12 cellular contexts compared by ENCODE assay signal in the genomic region with DNA sequence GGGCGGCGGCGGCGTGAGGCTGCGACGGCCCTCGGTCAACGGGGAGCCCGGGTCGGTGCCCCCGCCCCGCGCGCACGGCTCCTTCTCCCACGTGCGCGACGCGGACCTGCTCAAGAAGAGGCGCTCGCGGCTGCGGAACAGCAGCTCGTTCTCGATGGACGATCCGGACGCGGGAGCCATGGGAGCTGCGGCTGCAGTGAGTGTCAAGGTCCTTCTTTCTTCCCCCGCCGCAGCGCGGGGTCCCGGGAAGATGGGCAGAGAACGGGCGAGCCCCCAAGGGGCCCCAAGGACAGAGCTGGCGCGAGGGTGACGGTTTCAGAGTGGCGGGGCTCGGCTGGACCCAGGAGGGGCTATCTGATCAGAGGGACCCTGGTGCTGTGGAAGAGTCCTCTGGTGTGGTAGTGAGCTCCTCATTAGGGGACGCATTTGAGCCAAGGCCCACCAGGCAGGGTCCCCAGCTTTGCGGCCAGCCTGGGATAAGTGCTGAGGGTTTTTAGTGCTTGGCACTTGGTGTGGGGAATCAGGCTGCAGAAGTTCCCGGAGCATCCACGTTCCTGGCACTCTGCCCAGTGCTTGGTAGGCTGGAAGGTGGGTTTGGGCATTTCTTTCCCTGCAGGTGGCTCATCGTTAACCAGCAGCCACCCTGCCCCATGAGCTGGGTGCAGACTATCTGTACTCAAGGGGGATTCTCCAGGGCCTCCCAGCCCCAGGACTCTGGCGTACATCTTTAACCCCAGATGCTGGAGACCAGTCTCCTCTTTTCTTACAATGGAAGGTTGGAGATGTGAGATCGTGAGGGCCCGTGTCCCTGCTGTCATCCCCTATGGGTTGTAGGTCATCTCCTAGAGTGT. TPM values are rescaled to one million over a fixed set of nuclear protein-coding genes. Genes with fewer than 3 reads are reported as not detected.
DNase-seq lines count a peak whose midpoint lies in the region; ATAC-seq and TF ChIP-seq lines count a peak whose summit lies in the region.
"Had no signal": no experiment of that assay in that cellular context is flagged by ENCODE, and none has a peak within 500 bp of the region (broad histone marks: within the 10 kb centered on the region; RNA-seq: fewer than 3 reads in every experiment).

No MANE protein-coding gene starts in this region.

- H3K9me2 ChIP-seq in GM23338 (ENCODE audit: insufficient read depth) = no peaks in the 10 kb centered on the region

- no peaks in the 10 kb centered on the region for H3K27me3 ChIP-seq in CD4-positive, CD25-positive, alpha-beta regulatory T cell (ENCODE audit: control insufficient read depth, insufficient read depth, low read length)
- H3K27me3 ChIP-seq in GM23338 (ENCODE audit: insufficient read depth) = peaks cover 67% of the 10 kb centered on the region
- H3K27me3 ChIP-seq in neural progenitor cell = peaks cover 69% of the 10 kb centered on the region

- H3K4me1 ChIP-seq in CD4-positive, CD25-positive, alpha-beta regulatory T cell (ENCODE audit: control insufficient read depth, insufficient read depth, low read length, poor library complexity, severe bottlenecking) = peaks cover 19% of the 10 kb centered on the region
- H3K4me1 ChIP-seq in GM23338 (ENCODE audit: insufficient read depth) = no peaks in the 10 kb centered on the region
- H3K4me1 ChIP-seq in neural progenitor cell = no peaks in the 10 kb centered on the region

- no peak for ATAC-seq in CD4-positive, CD25-positive, alpha-beta regulatory T cell (ENCODE audit: low read depth in 2 of 2)
- ATAC-seq in GM23338 (no peak), HG03571 (IDR thresholded peaks at IDR 0.05; ENCODE audit: unreplicated experiment) (no peak)
- no peak for ATAC-seq in activated naive CD8-positive, alpha-beta T cell treated with anti-CD3 and anti-CD28 coated beads, Interleukin-2, amount 10 ng/mL, durations not matched to agents 7 days and 5 days (ENCODE audit: low read depth)
- ATAC-seq: mucosa of descending colon had no signal

- H2AFZ ChIP-seq in GM23338 (no peak overlapping the region), neural progenitor cell (replicated peaks) (no peak overlapping the region)

- H3K4me3 Mint-ChIP-seq in CD4-positive, CD25-positive, alpha-beta regulatory T cell = no peak overlapping the region
- H3K4me3 Mint-ChIP-seq in GM23338 = no peak overlapping the region; the same call in 2 of the 3 replicates
- H3K4me3 Mint-ChIP-seq in activated naive CD8-positive, alpha-beta T cell treated with anti-CD3 and anti-CD28 coated beads, Interleukin-2, amount 10 ng/mL, durations not matched to agents 7 days and 5 days = no peak overlapping the region
- peak overlapping the region; percentile 35 for H3K4me3 Mint-ChIP-seq in neural progenitor cell
- H3K4me3 Mint-ChIP-seq: activated naive CD4-positive, alpha-beta T cell treated with anti-CD3 and anti-CD28 coated beads, Interleukin-2, amount 50 U/mL, for 24 hours had no signal

- H3K79me2 ChIP-seq in GM23338 (replicated peaks; ENCODE audit: insufficient read depth) (no peaks in the 10 kb centered on the region), neural progenitor cell (ENCODE audit: low read depth) (no peaks in the 10 kb centered on the region)

- H3K4me2 ChIP-seq in GM23338 = peak overlapping the region; percentile 91; the same call in 1 of the 2 replicates
- H3K4me2 ChIP-seq in neural progenitor cell = no peak overlapping the region

- H3K9me3 ChIP-seq in CD4-positive, CD25-positive, alpha-beta regulatory T cell (ENCODE audit: control insufficient read depth in 2 of 2, low read length in 2 of 2) = no peaks in the 10 kb centered on the region
- no peaks in the 10 kb centered on the region for H3K9me3 ChIP-seq in neural progenitor cell (ENCODE audit: low read depth)
- H3K9me3 ChIP-seq: mucosa of descending colon had no signal

- H3K4me1 Mint-ChIP-seq in CD4-positive, CD25-positive, alpha-beta regulatory T cell = peaks cover 0 to 34% (median 21%) of the 10 kb centered on the region in 4 donors
- peaks cover 15% of the 10 kb centered on the region for H3K4me1 Mint-ChIP-seq in GM23338
- H3K4me1 Mint-ChIP-seq in activated naive CD8-positive, alpha-beta T cell treated with anti-CD3 and anti-CD28 coated beads, Interleukin-2, amount 10 ng/mL, durations not matched to agents 7 days and 5 days = peaks cover 36% of the 10 kb centered on the region
- peaks cover 36% of the 10 kb centered on the region for H3K4me1 Mint-ChIP-seq in neural progenitor cell

- DNase-seq in CD4-positive, CD25-positive, alpha-beta regulatory T cell = no peak
- peak; percentile 46 for DNase-seq in GM23338 (ENCODE audit: low spot score)
- DNase-seq in activated naive CD8-positive, alpha-beta T cell treated with anti-CD3 and anti-CD28 coated beads, Interleukin-2, amount 10 ng/mL, durations not matched to agents 7 days and 5 days = no peak
- DNase-seq in neural progenitor cell (ENCODE audit: low spot score) = no peak
- no peak for DNase-seq in activated gamma-delta T cell treated with Interleukin-2 at 50 U/mL for 16 hours
- no peak for DNase-seq in OCI-M2 (lab: John Stamatoyannopoulos, UW; ENCODE audit: unreplicated experiment)
- DNase-seq: mucosa of descending colon, NCI-H526 treated with DMSO at 0.1 percent for 48 hours, trophoblast cell had no signal

- TF ChIP-seq CTCF in GM23338 (conservative IDR thresholded peaks at IDR 0.05; ENCODE audit: low read depth in 2 of 2) (no peak), neural progenitor cell (IDR thresholded peaks at IDR 0.05) (no peak)

- H3K36me3 Mint-ChIP-seq in CD4-positive, CD25-positive, alpha-beta regulatory T cell = peaks cover 18% of the 10 kb centered on the region
- H3K36me3 Mint-ChIP-seq in GM23338 (ENCODE audit: low read depth) (peaks cover 2% of the 10 kb centered on the region; the same call in 1 of the 3 replicates), neural progenitor cell (peaks cover 2% of the 10 kb centered on the region)
- peaks cover 15% of the 10 kb centered on the region for H3K36me3 Mint-ChIP-seq in activated naive CD8-positive, alpha-beta T cell treated with anti-CD3 and anti-CD28 coated beads, Interleukin-2, amount 10 ng/mL, durations not matched to agents 7 days and 5 days
- H3K36me3 Mint-ChIP-seq: activated naive CD4-positive, alpha-beta T cell treated with anti-CD3 and anti-CD28 coated beads, Interleukin-2, amount 50 U/mL, for 24 hours had no signal

- no peaks in the 10 kb centered on the region for H3K27me3 Mint-ChIP-seq in CD4-positive, CD25-positive, alpha-beta regulatory T cell
- H3K27me3 Mint-ChIP-seq in GM23338 (ENCODE audit: insufficient read depth, low read depth, poor library complexity) (peaks cover 62% of the 10 kb centered on the region), neural progenitor cell (ENCODE audit: insufficient read depth, low read depth) (peaks cover 20% of the 10 kb centered on the region)
- no peaks in the 10 kb centered on the region for H3K27me3 Mint-ChIP-seq in activated naive CD8-positive, alpha-beta T cell treated with anti-CD3 and anti-CD28 coated beads, Interleukin-2, amount 10 ng/mL, durations not matched to agents 7 days and 5 days
- H3K27me3 Mint-ChIP-seq: activated naive CD4-positive, alpha-beta T cell treated with anti-CD3 and anti-CD28 coated beads, Interleukin-2, amount 50 U/mL, for 24 hours had no signal

- H3F3A ChIP-seq in GM23338 (replicated peaks; ENCODE audit: low read depth) = peaks cover 13% of the 10 kb centered on the region
- H3F3A ChIP-seq in neural progenitor cell (ENCODE audit: low read depth) = peaks cover 22% of the 10 kb centered on the region

- no peak overlapping the region for H3K9ac ChIP-seq in neural progenitor cell

- H3K4me3 ChIP-seq in CD4-positive, CD25-positive, alpha-beta regulatory T cell (ENCODE audit: low read depth, low read length) = no peak overlapping the region
- H3K4me3 ChIP-seq in GM23338 = peak overlapping the region; percentile 53; the same call in 1 of the 2 replicates
- no peak overlapping the region for H3K4me3 ChIP-seq in neural progenitor cell
- H3K4me3 ChIP-seq: mucosa of descending colon, SK-N-MC had no signal

- peak overlapping the region in 2 of 3 donors; percentile 75 to 81 for H3K27ac Mint-ChIP-seq in CD4-positive, CD25-positive, alpha-beta regulatory T cell
- H3K27ac Mint-ChIP-seq in GM23338 = no peak overlapping the region
- H3K27ac Mint-ChIP-seq in activated naive CD8-positive, alpha-beta T cell treated with anti-CD3 and anti-CD28 coated beads, Interleukin-2, amount 10 ng/mL, durations not matched to agents 7 days and 5 days = peak overlapping the region; percentile 37
- H3K27ac Mint-ChIP-seq in neural progenitor cell = peak overlapping the region; percentile 46
- H3K27ac Mint-ChIP-seq: activated naive CD4-positive, alpha-beta T cell treated with anti-CD3 and anti-CD28 coated beads, Interleukin-2, amount 50 U/mL, for 24 hours had no signal

- no peak overlapping the region for H3K27ac ChIP-seq in CD4-positive, CD25-positive, alpha-beta regulatory T cell (ENCODE audit: insufficient read depth, low read length, poor library complexity, severe bottlenecking)
- no peak overlapping the region for H3K27ac ChIP-seq in GM23338 (ENCODE audit: low read depth)
- no peak overlapping the region for H3K27ac ChIP-seq in neural progenitor cell
- H3K27ac ChIP-seq: SK-N-MC had no signal

- POLR2A ChIA-PET in activated naive CD8-positive, alpha-beta T cell treated with anti-CD3 and anti-CD28 coated beads, Interleukin-2, amount 10 ng/mL, durations not matched to agents 7 days and 5 days (lab: Charles Lee) = interaction anchor here (0.9 to 8.3 kb wide), 3 partner anchors 9 to 45 kb away, joined by 3 to 107 read pairs (median 52); a partner anchor contains a TSS

- H3K9me3 Mint-ChIP-seq in CD4-positive, CD25-positive, alpha-beta regulatory T cell = no peaks in the 10 kb centered on the region
- no peaks in the 10 kb centered on the region for H3K9me3 Mint-ChIP-seq in GM23338
- H3K9me3 Mint-ChIP-seq in activated naive CD8-positive, alpha-beta T cell treated with anti-CD3 and anti-CD28 coated beads, Interleukin-2, amount 10 ng/mL, durations not matched to agents 7 days and 5 days = no peaks in the 10 kb centered on the region
- H3K9me3 Mint-ChIP-seq in neural progenitor cell = no peaks in the 10 kb centered on the region
- H3K9me3 Mint-ChIP-seq: activated naive CD4-positive, alpha-beta T cell treated with anti-CD3 and anti-CD28 coated beads, Interleukin-2, amount 50 U/mL, for 24 hours had no signal

- no peaks in the 10 kb centered on the region for H4K20me1 ChIP-seq in GM23338 (replicated peaks; ENCODE audit: insufficient read depth)
- H4K20me1 ChIP-seq in neural progenitor cell (ENCODE audit: low read depth) = no peaks in the 10 kb centered on the region

- H3K36me3 ChIP-seq in CD4-positive, CD25-positive, alpha-beta regulatory T cell (ENCODE audit: control insufficient read depth, insufficient read depth, low read length) = peaks cover 26% of the 10 kb centered on the region
- H3K36me3 ChIP-seq in GM23338 (ENCODE audit: insufficient read depth) (no peaks in the 10 kb centered on the region), neural progenitor cell (no peaks in the 10 kb centered on the region)

RNA-seq across cellular contexts. Expression of a gene that starts 9.8 kb away (rescaled TPM):
- total RNA-seq in CD4-positive, CD25-positive, alpha-beta regulatory T cell = 143 TPM
- polyA plus RNA-seq in CD4-positive, CD25-positive, alpha-beta regulatory T cell = 10 to 100 TPM in 1 of 4 donors, 1 to 10 TPM in 3; 7.8 to 11.6 (median 8.7) TPM
- total RNA-seq in GM23338 (2014; rRNA removed; shearing (Covaris generic)) = 10.9 and 12.6 TPM in 2 replicates
- 1.4 and 2.9 TPM in 2 replicates for polyA plus RNA-seq in GM23338 (2016; fragmentation: Nextera tagmentation; extraction: Ambion mirVana)
- total RNA-seq in activated naive CD8-positive, alpha-beta T cell treated with anti-CD3 and anti-CD28 coated beads, Interleukin-2, amount 10 ng/mL, durations not matched to agents 7 days and 5 days = 100 to 1,000 TPM; 118 to 120 TPM
- total RNA-seq in neural progenitor cell (ENCODE audit: low replicate concordance) = 4.7 and 5.1 TPM in 2 replicates

RNA-seq across cellular contexts. Expression of a gene that starts 10.0 kb away (rescaled TPM):
- total RNA-seq in CD4-positive, CD25-positive, alpha-beta regulatory T cell = 5.5 TPM
- polyA plus RNA-seq in CD4-positive, CD25-positive, alpha-beta regulatory T cell = 1 to 10 TPM in 1 of 4 donors, under 1 TPM in 2, not detected in 1; 0.19 to 1.5 (median 0.76) TPM
- not detected in 2 replicates for total RNA-seq in GM23338 (2014; rRNA removed; shearing (Covaris generic))
- 0.24 and 0.60 TPM in 2 replicates for polyA plus RNA-seq in GM23338 (2016; fragmentation: Nextera tagmentation; extraction: Ambion mirVana)
- 1 to 10 TPM in 1 of 2 experiments, under 1 TPM in 1; 0.96 to 1.0 TPM for total RNA-seq in activated naive CD8-positive, alpha-beta T cell treated with anti-CD3 and anti-CD28 coated beads, Interleukin-2, amount 10 ng/mL, durations not matched to agents 7 days and 5 days
- 0.34 TPM in 1 of 2 replicates, not detected in the other for total RNA-seq in neural progenitor cell (ENCODE audit: low replicate concordance)

RNA-seq across cellular contexts. Expression of a gene that starts 13.3 kb away (rescaled TPM):
- 49.4 TPM for total RNA-seq in CD4-positive, CD25-positive, alpha-beta regulatory T cell
- 100 to 1,000 TPM in 3 of 4 donors, 10 to 100 TPM in 1; 77.1 to 158 (median 115) TPM for polyA plus RNA-seq in CD4-positive, CD25-positive, alpha-beta regulatory T cell
- 16.0 and 18.2 TPM in 2 replicates for total RNA-seq in GM23338 (2014; rRNA removed; shearing (Covaris generic))
- polyA plus RNA-seq in GM23338 (2016; fragmentation: Nextera tagmentation; extraction: Ambion mirVana) = 13.0 and 13.9 TPM in 2 replicates
- total RNA-seq in activated naive CD8-positive, alpha-beta T cell treated with anti-CD3 and anti-CD28 coated beads, Interleukin-2, amount 10 ng/mL, durations not matched to agents 7 days and 5 days = 10 to 100 TPM; 40.9 to 44.1 TPM
- 11.7 and 27.8 TPM in 2 replicates for total RNA-seq in neural progenitor cell (ENCODE audit: low replicate concordance)

RNA-seq across cellular contexts. Expression of a gene that starts 15.3 kb away (rescaled TPM):
- 34.6 TPM for total RNA-seq in CD4-positive, CD25-positive, alpha-beta regulatory T cell
- 10 to 100 TPM; 64.6 to 84.7 (median 73.1) TPM for polyA plus RNA-seq in CD4-positive, CD25-positive, alpha-beta regulatory T cell
- 78.1 and 78.6 TPM in 2 replicates for total RNA-seq in GM23338 (2014; rRNA removed; shearing (Covaris generic))
- polyA plus RNA-seq in GM23338 (2016; fragmentation: Nextera tagmentation; extraction: Ambion mirVana) = 140 and 148 TPM in 2 replicates
- total RNA-seq in activated naive CD8-positive, alpha-beta T cell treated with anti-CD3 and anti-CD28 coated beads, Interleukin-2, amount 10 ng/mL, durations not matched to agents 7 days and 5 days = 10 to 100 TPM; 27.2 to 30.0 TPM
- total RNA-seq in neural progenitor cell (ENCODE audit: low replicate concordance) = 15.5 and 34.0 TPM in 2 replicates

RNA-seq across cellular contexts. Expression of a gene that starts 27.5 kb away (rescaled TPM):
- 132 TPM for total RNA-seq in CD4-positive, CD25-positive, alpha-beta regulatory T cell
- polyA plus RNA-seq in CD4-positive, CD25-positive, alpha-beta regulatory T cell = 10 to 100 TPM in 2 of 4 donors, 1 to 10 TPM in 2; 9.2 to 15.0 (median 11.9) TPM
- total RNA-seq in GM23338 (2014; rRNA removed; shearing (Covaris generic)) = 29.2 and 29.8 TPM in 2 replicates
- 9.5 and 11.9 TPM in 2 replicates for polyA plus RNA-seq in GM23338 (2016; fragmentation: Nextera tagmentation; extraction: Ambion mirVana)
- 100 to 1,000 TPM; 116 to 119 TPM for total RNA-seq in activated naive CD8-positive, alpha-beta T cell treated with anti-CD3 and anti-CD28 coated beads, Interleukin-2, amount 10 ng/mL, durations not matched to agents 7 days and 5 days
- 1.2 and 6.1 TPM in 2 replicates for total RNA-seq in neural progenitor cell (ENCODE audit: low replicate concordance)
